Comparison of ENCODE assay signal across 16 cellular contexts in genomic region chr2:29260151-29260772, GRCh38.
DNase-seq lines count a peak whose midpoint lies in the region; ATAC-seq and TF ChIP-seq lines count a peak whose summit lies in the region.
"Had no signal": no experiment of that assay in that cellular context is flagged by ENCODE, and none has a peak within 500 bp of the region (broad histone marks: within the 10 kb centered on the region; RNA-seq: fewer than 3 reads in every experiment).

No MANE protein-coding gene starts in this region.

- peaks cover 23% of the 10 kb centered on the region for H3K27me3 Mint-ChIP-seq in activated T-cell treated with anti-CD3 and anti-CD28 coated beads, Interleukin-2, amount 50 U/mL, for 4 hours (ENCODE audit: low read depth)
- H3K27me3 Mint-ChIP-seq in CD8-positive, alpha-beta T cell (ENCODE audit: low read depth): peaks cover 35% of the 10 kb centered on the region

- no peak overlapping the region for H3K4me3 ChIP-seq in epithelial cell of esophagus (ENCODE audit: low read length)
- H3K4me3 ChIP-seq in CD8-positive, alpha-beta T cell (ENCODE audit: low read depth, low read length): no peak overlapping the region
- H3K4me3 ChIP-seq: ascending aorta; BLaER1 treated with 17β-estradiol and CSF1 and Interleukin-3, amounts not matched to agents 10 nM and 100 nM; psoas muscle; tibial artery had no signal

- no peaks in the 10 kb centered on the region for H3K9me3 Mint-ChIP-seq in activated T-cell treated with anti-CD3 and anti-CD28 coated beads, Interleukin-2, amount 50 U/mL, for 4 hours
- H3K9me3 Mint-ChIP-seq in CD8-positive, alpha-beta T cell: no peaks in the 10 kb centered on the region

- no peak for TF ChIP-seq CTCF in epithelial cell of esophagus (IDR thresholded peaks at IDR 0.05; ENCODE audit: insufficient read depth, low read depth, low read length, missing control alignments)
- TF ChIP-seq CTCF in CD8-positive, alpha-beta T cell (IDR thresholded peaks at IDR 0.05): no peak

- no peaks in the 10 kb centered on the region for H3K9me3 ChIP-seq in CD8-positive, alpha-beta T cell (ENCODE audit: low read length)
- H3K9me3 ChIP-seq: ascending aorta, psoas muscle, tibial artery had no signal

- no peaks in the 10 kb centered on the region for H3K4me1 ChIP-seq in CD8-positive, alpha-beta T cell (ENCODE audit: insufficient read depth, low read length)
- H3K4me1 ChIP-seq: ascending aorta, psoas muscle, tibial artery had no signal

- H3K36me3 Mint-ChIP-seq in activated T-cell treated with anti-CD3 and anti-CD28 coated beads, Interleukin-2, amount 50 U/mL, for 4 hours (ENCODE audit: insufficient read depth): no peaks in the 10 kb centered on the region
- no peaks in the 10 kb centered on the region for H3K36me3 Mint-ChIP-seq in CD8-positive, alpha-beta T cell

- no peaks in the 10 kb centered on the region for H3K4me1 Mint-ChIP-seq in activated T-cell treated with anti-CD3 and anti-CD28 coated beads, Interleukin-2, amount 50 U/mL, for 4 hours (ENCODE audit: low read depth)
- no peaks in the 10 kb centered on the region for H3K4me1 Mint-ChIP-seq in CD8-positive, alpha-beta T cell (ENCODE audit: low read depth)

- CTCF ChIA-PET in CD8-positive, alpha-beta T cell (lab: Charles Lee): no interaction called here

- no peaks in the 10 kb centered on the region for H3K36me3 ChIP-seq in CD8-positive, alpha-beta T cell (ENCODE audit: insufficient read depth, low read length)
- H3K36me3 ChIP-seq: ascending aorta; BLaER1 treated with 17β-estradiol and CSF1 and Interleukin-3, amounts not matched to agents 10 nM and 100 nM; tibial artery had no signal

- intact Hi-C loops in CD8-positive, alpha-beta T cell (cut with DNase I, micrococcal nuclease): no loop called here

- no peaks in the 10 kb centered on the region for H3K27me3 ChIP-seq in CD8-positive, alpha-beta T cell (ENCODE audit: insufficient read depth, low read length)
- H3K27me3 ChIP-seq: ascending aorta; BLaER1 treated with 17β-estradiol and CSF1 and Interleukin-3, amounts not matched to agents 10 nM and 100 nM had no signal

- no peak overlapping the region for H3K4me3 Mint-ChIP-seq in activated T-cell treated with anti-CD3 and anti-CD28 coated beads, Interleukin-2, amount 50 U/mL, for 4 hours
- no peak overlapping the region for H3K4me3 Mint-ChIP-seq in CD8-positive, alpha-beta T cell
- H3K4me3 Mint-ChIP-seq: naive B cell had no signal

- peak; percentile 36 for DNase-seq in GM03348 (ENCODE audit: low spot score)
- peak; percentile 37 for DNase-seq in RKO (ENCODE audit: low spot score)
- peak; percentile 45 for DNase-seq in epithelial cell of esophagus (ENCODE audit: low read depth)
- DNase-seq in pulmonary artery endothelial cell (ENCODE audit: low read depth, low spot score): peak; percentile 74
- DNase-seq in SIG-M5 (lab: John Stamatoyannopoulos, UW): no peak
- DNase-seq in activated T-cell treated with anti-CD3 and anti-CD28 coated beads, Interleukin-2, amount 50 U/mL, for 4 hours: no peak
- no peak for DNase-seq in CD8-positive, alpha-beta T cell
- DNase-seq: activated CD8-positive, alpha-beta memory T cell treated with anti-CD3 and anti-CD28 coated beads for 24 hours; naive B cell; NCI-H1048; NCI-H446; psoas muscle had no signal

- POLR2A ChIA-PET in CD8-positive, alpha-beta T cell (lab: Charles Lee): no interaction called here

- H3K27ac ChIP-seq in CD8-positive, alpha-beta T cell (ENCODE audit: low read depth, low read length): no peak overlapping the region
- H3K27ac ChIP-seq: ascending aorta; BLaER1 treated with 17β-estradiol and CSF1 and Interleukin-3, amounts not matched to agents 10 nM and 100 nM; psoas muscle; tibial artery had no signal

- no peak overlapping the region for H3K27ac Mint-ChIP-seq in CD8-positive, alpha-beta T cell

- no peak for ATAC-seq in HG02798 (IDR thresholded peaks at IDR 0.05; ENCODE audit: poor library complexity, unreplicated experiment)
- ATAC-seq in activated T-cell treated with anti-CD3 and anti-CD28 coated beads, Interleukin-2, amount 50 U/mL, for 4 hours: no peak
- ATAC-seq in CD8-positive, alpha-beta T cell: no peak
- ATAC-seq: psoas muscle had no signal

Comparison
In these comparisons a context has a peak if more than half of its experiments do, and no peak if none do; other contexts are left out.
1. DNase-seq: peak in GM03348 (single experiment), RKO (single experiment), epithelial cell of esophagus (single experiment) and pulmonary artery endothelial cell (single experiment); none in SIG-M5 (single experiment), activated T-cell treated with anti-CD3 and anti-CD28 coated beads, Interleukin-2, amount 50 U/mL, for 4 hours (single experiment) and CD8-positive, alpha-beta T cell (0 of 7).